ENCODE assay signal across 24 cellular contexts in genomic region chr17:28554565-28554964, GRCh38. TPM values are rescaled to one million over a fixed set of nuclear protein-coding genes. Genes with fewer than 3 reads are reported as not detected.
DNase-seq lines count a peak whose midpoint lies in the region; ATAC-seq, FAIRE-seq and TF ChIP-seq lines count a peak whose summit lies in the region.
"Had no signal": no experiment of that assay in that cellular context is flagged by ENCODE, and none has a peak within 500 bp of the region (broad histone marks: within the 10 kb centered on the region; RNA-seq: fewer than 3 reads in every experiment).

No MANE protein-coding gene starts in this region.

- H3K9me3 ChIP-seq in H1 (ENCODE audit: insufficient read depth in 2 of 2, low read depth in 1 of 2, low read length in 1 of 2) (no peaks in the 10 kb centered on the region), parathyroid adenoma (ENCODE audit: control insufficient read depth, low read length) (no peaks in the 10 kb centered on the region)
- H3K9me3 ChIP-seq: prostate gland, vagina had no signal

- H3K36me3 Mint-ChIP-seq in HFFc6 (ENCODE audit: low read depth): peaks cover 23% of the 10 kb centered on the region

- H3K4me1 Mint-ChIP-seq in HFFc6 (ENCODE audit: low read depth): peaks cover 23% of the 10 kb centered on the region

- H3K9me3 Mint-ChIP-seq in HFFc6: no peaks in the 10 kb centered on the region
- H3K9me3 Mint-ChIP-seq: activated CD8-positive, alpha-beta T cell treated with anti-CD3 and anti-CD28 coated beads for 36 hours; activated naive CD8-positive, alpha-beta T cell treated with anti-CD3 and anti-CD28 coated beads, Interleukin-2, amount 10 ng/mL, durations not matched to agents 7 days and 5 days; activated T-cell treated with anti-CD3 and anti-CD28 coated beads, Interleukin-2, amount 50 U/mL, for 24 hours; dendritic cell treated with granulocyte-macrophage colony-stimulating factor and Interleukin-4, amounts not matched to agents 40 ng/mL and 50 ng/mL, for 4 days; naive thymus-derived CD8-positive, alpha-beta T cell had no signal

- no peak overlapping the region for H2AFZ ChIP-seq in H1 (ENCODE audit: low read length)
- H2AFZ ChIP-seq in parathyroid adenoma: no peak overlapping the region

- no peak overlapping the region for H3K56ac ChIP-seq in H1 (replicated peaks; ENCODE audit: insufficient read length, low read depth, low read length)

- peak; percentile 33 to 45; a peak in 3 of 4 replicates for TF ChIP-seq RAD21 in H1 (IDR thresholded peaks at IDR 0.05 in 1 of 2, conservative IDR thresholded peaks at IDR 0.05 in 1 of 2; ENCODE audit: low read depth in 2 of 2, low read length in 2 of 2)

- ATAC-seq in HG03432 (IDR thresholded peaks at IDR 0.05; ENCODE audit: unreplicated experiment): no peak
- ATAC-seq: activated CD8-positive, alpha-beta T cell treated with anti-CD3 and anti-CD28 coated beads for 36 hours; naive thymus-derived CD8-positive, alpha-beta T cell had no signal

- peak; percentile 25 for DNase-seq in EH (ENCODE audit: low read depth)
- DNase-seq in HFFc6: no peak
- DNase-seq in H1 (ENCODE audit: low read depth in 1 of 2, low spot score in 2 of 2): no peak
- DNase-seq in NCI-H128 (lab: John Stamatoyannopoulos, UW; ENCODE audit: unreplicated experiment): no peak
- DNase-seq in mesenteric fat pad (ENCODE audit: low spot score): no peak
- DNase-seq: activated CD8-positive, alpha-beta T cell treated with anti-CD3 and anti-CD28 coated beads for 36 hours; activated naive CD8-positive, alpha-beta T cell treated with anti-CD3 and anti-CD28 coated beads, Interleukin-2, amount 10 ng/mL, durations not matched to agents 7 days and 5 days; activated T-cell treated with anti-CD3 and anti-CD28 coated beads, Interleukin-2, amount 50 U/mL, for 24 hours; brain microvascular endothelial cell; naive thymus-derived CD8-positive, alpha-beta T cell; NCI-H1105; NCI-H69; SHP77; stimulated activated CD8-positive, alpha-beta memory T cell treated with anti-CD3 and anti-CD28 coated beads, Interleukin-4, amount 100 ng/mL, for 48 hours; T-helper 1 cell had no signal

- H3K18ac ChIP-seq in H1 (ENCODE audit: extremely low read depth, low read length): no peak overlapping the region

- H3K23ac ChIP-seq in H1 (ENCODE audit: insufficient read length): no peak overlapping the region

- H3K27me3 ChIP-seq in H1 (replicated peaks in 1 of 4; ENCODE audit: control insufficient read depth in 3 of 4, extremely low read depth in 1 of 4, insufficient read depth in 3 of 4, low read length in 3 of 4) (no peaks in the 10 kb centered on the region; a peak in 1 of 7 replicates), parathyroid adenoma (ENCODE audit: control insufficient read depth, insufficient read depth, low read length) (no peaks in the 10 kb centered on the region)
- H3K27me3 ChIP-seq: brain microvascular endothelial cell, vagina had no signal

- no peak overlapping the region for H3K27ac ChIP-seq in H1 (ENCODE audit: low read depth, low read length)
- no peak overlapping the region for H3K27ac ChIP-seq in parathyroid adenoma
- H3K27ac ChIP-seq: brain microvascular endothelial cell, HL-60, prostate gland, vagina had no signal

- H4K91ac ChIP-seq in H1 (replicated peaks; ENCODE audit: insufficient read length, low read length): no peak overlapping the region

- H2BK20ac ChIP-seq in H1 (ENCODE audit: low read length): no peak overlapping the region

- H3K4ac ChIP-seq in H1 (replicated peaks; ENCODE audit: insufficient read length, low read depth, low read length): no peak overlapping the region

- H4K5ac ChIP-seq in H1 (ENCODE audit: insufficient read length, low read depth, low read length): no peak overlapping the region

- H2BK12ac ChIP-seq in H1 (ENCODE audit: low read depth, low read length): no peak overlapping the region

- CTCF ChIA-PET in H1 (lab: Charles Lee; ENCODE audit: partially characterized antibody): interaction anchor here (0.7 to 2.5 kb wide), 10 partner anchors 8 to 148 kb away, joined by 3 to 8 read pairs (median 4); no protein-coding TSS in a partner anchor

- no peak overlapping the region for H2BK120ac ChIP-seq in H1 (replicated peaks; ENCODE audit: low read depth, low read length)

- H3K27me3 Mint-ChIP-seq in HFFc6 (ENCODE audit: insufficient read depth): no peaks in the 10 kb centered on the region; the same call in none of the 2 replicates
- H3K27me3 Mint-ChIP-seq: activated CD8-positive, alpha-beta T cell treated with anti-CD3 and anti-CD28 coated beads for 36 hours; activated naive CD8-positive, alpha-beta T cell treated with anti-CD3 and anti-CD28 coated beads, Interleukin-2, amount 10 ng/mL, durations not matched to agents 7 days and 5 days; activated T-cell treated with anti-CD3 and anti-CD28 coated beads, Interleukin-2, amount 50 U/mL, for 24 hours; dendritic cell treated with granulocyte-macrophage colony-stimulating factor and Interleukin-4, amounts not matched to agents 40 ng/mL and 50 ng/mL, for 4 days; naive thymus-derived CD8-positive, alpha-beta T cell had no signal

- no peak overlapping the region for H2BK5ac ChIP-seq in H1 (ENCODE audit: low read depth, low read length)

- H3K4me1 ChIP-seq in H1 (replicated peaks in 1 of 4; ENCODE audit: control insufficient read depth in 3 of 4, insufficient read depth in 4 of 4, low read length in 3 of 4) (peaks cover 0 to 10% (median 2%) of the 10 kb centered on the region in 4 experiments; a peak in 2 of 7 replicates), parathyroid adenoma (peaks cover 7% of the 10 kb centered on the region)
- H3K4me1 ChIP-seq: prostate gland had no signal

- TF ChIP-seq CTCF in HFFc6 (IDR thresholded peaks at IDR 0.05) (peak; percentile 55; the same call in 1 of the 2 replicates), H1 (IDR thresholded peaks at IDR 0.05; ENCODE audit: control extremely low read depth in 1 of 3, insufficient read depth in 1 of 3, low read depth in 1 of 3, low read length in 3 of 3) (peak; percentile 29 to 61 (median 42)), parathyroid adenoma (IDR thresholded peaks at IDR 0.05) (peak; percentile 11)

- no peak overlapping the region for H3K4me3 Mint-ChIP-seq in HFFc6
- H3K4me3 Mint-ChIP-seq: activated CD8-positive, alpha-beta T cell treated with anti-CD3 and anti-CD28 coated beads for 36 hours; activated naive CD8-positive, alpha-beta T cell treated with anti-CD3 and anti-CD28 coated beads, Interleukin-2, amount 10 ng/mL, durations not matched to agents 7 days and 5 days; activated T-cell treated with anti-CD3 and anti-CD28 coated beads, Interleukin-2, amount 50 U/mL, for 24 hours; dendritic cell treated with granulocyte-macrophage colony-stimulating factor and Interleukin-4, amounts not matched to agents 40 ng/mL and 50 ng/mL, for 4 days had no signal

- H2BK15ac ChIP-seq in H1 (ENCODE audit: low read length): no peak overlapping the region

- WGBS in H1 (ENCODE audit: extremely low coverage in 1 of 2, insufficient coverage in 1 of 2, insufficient read length in 1 of 2, insufficient replicate concordance in 2 of 2, low coverage in 1 of 2, low lambda C conversion rate in 2 of 2, missing lambda C conversion rate in 1 of 2), 2 experiments: 88% methylated on average over 6 of the region's 6 CpGs; no CpG with 5 or more reads in 1 of the 2 experiments

- H3K14ac ChIP-seq in H1 (ENCODE audit: insufficient read length): no peak overlapping the region

- no peak overlapping the region for H4K8ac ChIP-seq in H1 (ENCODE audit: extremely low read depth, insufficient read depth, low read length)

- no peak for TF ChIP-seq POLR2A in H1 (IDR thresholded peaks at IDR 0.05; ENCODE audit: control extremely low read depth in 1 of 2, low read depth in 2 of 2, low read length in 2 of 2)

- H3K36me3 ChIP-seq in H1 (ENCODE audit: control insufficient read depth in 2 of 4, insufficient read depth in 4 of 4, low read length in 3 of 4) (peaks cover 4 to 35% (median 12%) of the 10 kb centered on the region in 4 experiments), parathyroid adenoma (ENCODE audit: control insufficient read depth, insufficient read depth, low read length) (no peaks in the 10 kb centered on the region)

- FAIRE-seq in H1 (lab: Jason Lieb, UNC): no peak

- no peak overlapping the region for H3K27ac Mint-ChIP-seq in HFFc6
- H3K27ac Mint-ChIP-seq: activated naive CD8-positive, alpha-beta T cell treated with anti-CD3 and anti-CD28 coated beads, Interleukin-2, amount 10 ng/mL, durations not matched to agents 7 days and 5 days; dendritic cell treated with granulocyte-macrophage colony-stimulating factor and Interleukin-4, amounts not matched to agents 40 ng/mL and 50 ng/mL, for 4 days had no signal

- H3K79me2 ChIP-seq in H1 (ENCODE audit: control insufficient read depth in 1 of 2, insufficient read depth in 2 of 2, low read length in 2 of 2): peaks cover 0 to 10% of the 10 kb centered on the region in 2 experiments; a peak in 1 of 4 replicates
- no peaks in the 10 kb centered on the region for H3K79me2 ChIP-seq in parathyroid adenoma

- no peak for TF ChIP-seq EP300 in H1 (IDR thresholded peaks at IDR 0.05; ENCODE audit: borderline replicate concordance in 1 of 2, low read depth in 2 of 2, low read length in 2 of 2)

- peaks cover 7% of the 10 kb centered on the region; the same call in 1 of the 2 replicates for H3K79me1 ChIP-seq in H1 (ENCODE audit: low read depth, low read length)

- H3K4me2 ChIP-seq in H1 (ENCODE audit: insufficient read depth in 1 of 2, low read depth in 2 of 2, low read length in 2 of 2) (no peak overlapping the region), parathyroid adenoma (ENCODE audit: low read length) (no peak overlapping the region)

- H4K20me1 ChIP-seq in H1 (replicated peaks in 1 of 2; ENCODE audit: control insufficient read depth in 1 of 2, insufficient read depth in 2 of 2, low read length in 2 of 2): peaks cover 2 to 7% of the 10 kb centered on the region in 2 experiments

- H3K4me3 ChIP-seq in H1 (ENCODE audit: extremely low read depth in 1 of 4, insufficient read depth in 2 of 4, low read depth in 3 of 4, low read length in 4 of 4): no peak overlapping the region
- H3K4me3 ChIP-seq in parathyroid adenoma (ENCODE audit: low read depth, low read length): no peak overlapping the region
- H3K4me3 ChIP-seq: prostate gland, vagina had no signal

- POLR2A ChIA-PET in H1 (lab: Charles Lee; ENCODE audit: partially characterized antibody): interaction anchor here (0.8 to 2.4 kb wide), 3 partner anchors 21 to 23 kb away, joined by 3 to 7 read pairs (median 6); partner anchors contain the start of gene ALDOC

- peaks cover 7% of the 10 kb centered on the region; the same call in 1 of the 2 replicates for H3K23me2 ChIP-seq in H1 (ENCODE audit: low read depth, low read length)

- H2AK5ac ChIP-seq in H1 (ENCODE audit: low read depth, low read length): no peak overlapping the region

- H3K9ac ChIP-seq in H1 (replicated peaks in 1 of 4; ENCODE audit: extremely low read depth in 1 of 4, low read depth in 3 of 4, low read length in 3 of 4) (no peak overlapping the region), parathyroid adenoma (no peak overlapping the region)

RNA-seq across cellular contexts. Expression of gene UNC119, which starts 2.1 kb away (rescaled TPM):
- total RNA-seq in HFFc6 (2021; fragmentation: NEBNext Ultra II Directional; extraction: Animal tissue kit (Norgen Biotek cat#: 25700)): 10 to 100 TPM; 28.3 to 36.9 (median 30.1) TPM
- 43.5 and 44.1 TPM in 2 replicates for total RNA-seq in H1 (2021; fragmentation: NEBNext Ultra II Directional; extraction: Animal tissue kit (Norgen Biotek cat#: 25700))
- 94.4 and 122 TPM in 2 replicates for polyA plus RNA-seq in H1 (2011; rRNA removed)
- 97.4 TPM for polyA plus RNA-seq in H1 (2011; cell fraction: cytosol; rRNA removed)
- polyA plus RNA-seq in H1 (2011; cell fraction: nucleus; rRNA removed): 218 TPM
- 31.5 to 49.8 TPM (median 46.9 TPM) in 4 replicates for polyA plus RNA-seq in H1 (2012, experiment 1 of 2)
- polyA plus RNA-seq in H1 (2012, experiment 2 of 2): 58.2 TPM
- 58.5 TPM for polyA plus RNA-seq in H1 (2013, experiment 1 of 2)
- 54.7 TPM for polyA plus RNA-seq in H1 (2013, experiment 2 of 2)
- polyA minus RNA-seq in H1 (2011; rRNA and poly(A)+ RNA removed): 44.0 and 46.7 TPM in 2 replicates
- polyA minus RNA-seq in H1 (2011; cell fraction: cytosol; rRNA and poly(A)+ RNA removed): 36.4 TPM
- polyA minus RNA-seq in H1 (2011; cell fraction: nucleus; rRNA and poly(A)+ RNA removed): 30.8 TPM
- 23.0 TPM for total RNA-seq in mesenteric fat pad

RNA-seq across cellular contexts. Expression of gene PIGS, which starts 16.8 kb away (rescaled TPM):
- total RNA-seq in HFFc6 (2021; fragmentation: NEBNext Ultra II Directional; extraction: Animal tissue kit (Norgen Biotek cat#: 25700)): 10 to 100 TPM; 69.5 to 94.7 (median 78.0) TPM
- total RNA-seq in H1 (2021; fragmentation: NEBNext Ultra II Directional; extraction: Animal tissue kit (Norgen Biotek cat#: 25700)): 47.4 and 50.6 TPM in 2 replicates
- 44.3 and 72.7 TPM in 2 replicates for polyA plus RNA-seq in H1 (2011; rRNA removed)
- 42.1 TPM for polyA plus RNA-seq in H1 (2011; cell fraction: cytosol; rRNA removed)
- polyA plus RNA-seq in H1 (2011; cell fraction: nucleus; rRNA removed): 66.7 TPM
- 38.9 to 53.7 TPM (median 47.7 TPM) in 4 replicates for polyA plus RNA-seq in H1 (2012, experiment 1 of 2)
- 33.2 TPM for polyA plus RNA-seq in H1 (2012, experiment 2 of 2)
- 61.1 TPM for polyA plus RNA-seq in H1 (2013, experiment 1 of 2)
- 64.0 TPM for polyA plus RNA-seq in H1 (2013, experiment 2 of 2)
- polyA minus RNA-seq in H1 (2011; rRNA and poly(A)+ RNA removed): 49.1 and 52.3 TPM in 2 replicates
- polyA minus RNA-seq in H1 (2011; cell fraction: cytosol; rRNA and poly(A)+ RNA removed): 24.9 TPM
- polyA minus RNA-seq in H1 (2011; cell fraction: nucleus; rRNA and poly(A)+ RNA removed): 32.8 TPM
- total RNA-seq in mesenteric fat pad: 50.7 TPM

RNA-seq across cellular contexts. Expression of gene ALDOC, which starts 22.1 kb away (rescaled TPM):
- total RNA-seq in HFFc6 (2021; fragmentation: NEBNext Ultra II Directional; extraction: Animal tissue kit (Norgen Biotek cat#: 25700)): 10 to 100 TPM in 5 of 6 experiments, 1 to 10 TPM in 1; 8.6 to 14.7 (median 10.3) TPM
- 51.3 and 51.6 TPM in 2 replicates for total RNA-seq in H1 (2021; fragmentation: NEBNext Ultra II Directional; extraction: Animal tissue kit (Norgen Biotek cat#: 25700))
- polyA plus RNA-seq in H1 (2011; rRNA removed): 103 and 134 TPM in 2 replicates
- polyA plus RNA-seq in H1 (2011; cell fraction: cytosol; rRNA removed): 131 TPM
- polyA plus RNA-seq in H1 (2011; cell fraction: nucleus; rRNA removed): 120 TPM
- polyA plus RNA-seq in H1 (2012, experiment 1 of 2): 55.8 to 73.5 TPM (median 69.2 TPM) in 4 replicates
- polyA plus RNA-seq in H1 (2012, experiment 2 of 2): 66.2 TPM
- 50.1 TPM for polyA plus RNA-seq in H1 (2013, experiment 1 of 2)
- 49.8 TPM for polyA plus RNA-seq in H1 (2013, experiment 2 of 2)
- 83.4 and 107 TPM in 2 replicates for polyA minus RNA-seq in H1 (2011; rRNA and poly(A)+ RNA removed)
- 36.0 TPM for polyA minus RNA-seq in H1 (2011; cell fraction: cytosol; rRNA and poly(A)+ RNA removed)
- polyA minus RNA-seq in H1 (2011; cell fraction: nucleus; rRNA and poly(A)+ RNA removed): 26.0 TPM
- 24.8 TPM for total RNA-seq in mesenteric fat pad

RNA-seq across cellular contexts. Expression of gene SPAG5, which starts 44.3 kb away (rescaled TPM):
- 10 to 100 TPM; 29.2 to 73.3 (median 69.4) TPM for total RNA-seq in HFFc6 (2021; fragmentation: NEBNext Ultra II Directional; extraction: Animal tissue kit (Norgen Biotek cat#: 25700))
- 115 and 129 TPM in 2 replicates for total RNA-seq in H1 (2021; fragmentation: NEBNext Ultra II Directional; extraction: Animal tissue kit (Norgen Biotek cat#: 25700))
- 51.7 and 57.1 TPM in 2 replicates for polyA plus RNA-seq in H1 (2011; rRNA removed)
- 97.1 TPM for polyA plus RNA-seq in H1 (2011; cell fraction: cytosol; rRNA removed)
- polyA plus RNA-seq in H1 (2011; cell fraction: nucleus; rRNA removed): 268 TPM
- polyA plus RNA-seq in H1 (2012, experiment 1 of 2): 89.7 to 103 TPM (median 99.9 TPM) in 4 replicates
- polyA plus RNA-seq in H1 (2012, experiment 2 of 2): 15.4 TPM
- polyA plus RNA-seq in H1 (2013, experiment 1 of 2): 84.1 TPM
- 79.4 TPM for polyA plus RNA-seq in H1 (2013, experiment 2 of 2)
- polyA minus RNA-seq in H1 (2011; rRNA and poly(A)+ RNA removed): 119 and 123 TPM in 2 replicates
- 80.6 TPM for polyA minus RNA-seq in H1 (2011; cell fraction: cytosol; rRNA and poly(A)+ RNA removed)
- polyA minus RNA-seq in H1 (2011; cell fraction: nucleus; rRNA and poly(A)+ RNA removed): 169 TPM
- total RNA-seq in mesenteric fat pad: 3.1 TPM

RNA-seq across cellular contexts. Expression of gene FOXN1, which starts 48.4 kb away (rescaled TPM):
- total RNA-seq in HFFc6 (2021; fragmentation: NEBNext Ultra II Directional; extraction: Animal tissue kit (Norgen Biotek cat#: 25700)): not detected
- not detected in 2 replicates for total RNA-seq in H1 (2021; fragmentation: NEBNext Ultra II Directional; extraction: Animal tissue kit (Norgen Biotek cat#: 25700))
- polyA plus RNA-seq in H1 (2011; rRNA removed): not detected in 2 replicates
- not detected for polyA plus RNA-seq in H1 (2011; cell fraction: cytosol; rRNA removed)
- not detected for polyA plus RNA-seq in H1 (2011; cell fraction: nucleus; rRNA removed)
- not detected in 4 replicates for polyA plus RNA-seq in H1 (2012, experiment 1 of 2)
- polyA plus RNA-seq in H1 (2012, experiment 2 of 2): not detected
- polyA plus RNA-seq in H1 (2013, experiment 1 of 2): not detected
- polyA plus RNA-seq in H1 (2013, experiment 2 of 2): not detected
- not detected in 2 replicates for polyA minus RNA-seq in H1 (2011; rRNA and poly(A)+ RNA removed)
- polyA minus RNA-seq in H1 (2011; cell fraction: cytosol; rRNA and poly(A)+ RNA removed): not detected
- not detected for polyA minus RNA-seq in H1 (2011; cell fraction: nucleus; rRNA and poly(A)+ RNA removed)
- total RNA-seq in mesenteric fat pad: not detected
- total RNA-seq: activated CD8-positive, alpha-beta T cell treated with anti-CD3 and anti-CD28 coated beads for 36 hours; activated naive CD8-positive, alpha-beta T cell treated with anti-CD3 and anti-CD28 coated beads, Interleukin-2, amount 10 ng/mL, durations not matched to agents 7 days and 5 days; epithelial cell of proximal tubule; H4; liver; naive thymus-derived CD8-positive, alpha-beta T cell had no signal
- polyA plus RNA-seq: liver; naive thymus-derived CD8-positive, alpha-beta T cell had no signal
